Comparison of ENCODE assay signal across 6 cellular contexts in genomic region chr12:113186033-113186365, GRCh38. TPM values are rescaled to one million over a fixed set of nuclear protein-coding genes. Genes with fewer than 3 reads are reported as not detected.
A peak's percentile ranks its signal among the peaks of the same experiment; 100 is the strongest.
DNase-seq lines count a peak whose midpoint lies in the region; ATAC-seq lines count a peak whose summit lies in the region.

No MANE protein-coding gene starts in this region.

- H3K4ac ChIP-seq in trophoblast cell (ENCODE audit: low read depth, low read length): peak overlapping the region; percentile 3

- peaks cover 20% of the 10 kb centered on the region for H3K36me3 Mint-ChIP-seq in activated CD8-positive, alpha-beta memory T cell treated with anti-CD3 and anti-CD28 coated beads, Interleukin-2, amount 10 ng/mL, durations not matched to agents 7 days and 5 days

- CTCF ChIA-PET in activated CD8-positive, alpha-beta memory T cell treated with anti-CD3 and anti-CD28 coated beads, Interleukin-2, amount 10 ng/mL, durations not matched to agents 7 days and 5 days (lab: Charles Lee): interaction anchor here (1.0 to 2.6 kb wide), 7 partner anchors 9 to 239 kb away, joined by 3 to 15 read pairs (median 5); no protein-coding TSS in a partner anchor

- H3K36me3 ChIP-seq in trophoblast cell (ENCODE audit: control insufficient read depth in 1 of 2, insufficient read depth in 2 of 2, low read length in 2 of 2): peaks cover 8 to 13% of the 10 kb centered on the region in 2 experiments

- H3K4me1 Mint-ChIP-seq in activated CD8-positive, alpha-beta memory T cell treated with anti-CD3 and anti-CD28 coated beads, Interleukin-2, amount 10 ng/mL, durations not matched to agents 7 days and 5 days: peaks cover 44% of the 10 kb centered on the region

- H2AK5ac ChIP-seq in trophoblast cell (ENCODE audit: low read length): no peak overlapping the region

- H3K9me3 Mint-ChIP-seq in activated CD8-positive, alpha-beta memory T cell treated with anti-CD3 and anti-CD28 coated beads, Interleukin-2, amount 10 ng/mL, durations not matched to agents 7 days and 5 days (ENCODE audit: low read depth): no peaks in the 10 kb centered on the region

- H3K79me2 ChIP-seq in trophoblast cell (ENCODE audit: control insufficient read depth, insufficient read depth, low read length, poor library complexity): peaks cover 11% of the 10 kb centered on the region

- no peaks in the 10 kb centered on the region for H3K9me3 ChIP-seq in trophoblast cell (ENCODE audit: insufficient read depth, low read depth, low read length)

- peak overlapping the region; percentile 98 for H3K4me3 Mint-ChIP-seq in activated CD8-positive, alpha-beta memory T cell treated with anti-CD3 and anti-CD28 coated beads, Interleukin-2, amount 10 ng/mL, durations not matched to agents 7 days and 5 days

- peak overlapping the region; percentile 81 for H2BK5ac ChIP-seq in trophoblast cell (ENCODE audit: low read depth, low read length, poor library complexity)

- H3K4me1 ChIP-seq in trophoblast cell (ENCODE audit: control insufficient read depth in 1 of 2, insufficient read depth in 2 of 2, low read length in 2 of 2): peaks cover 8 to 10% of the 10 kb centered on the region in 2 experiments

- peak overlapping the region; percentile 94 for H3K4me3 ChIP-seq in trophoblast cell (ENCODE audit: low read depth, low read length)

- H4K8ac ChIP-seq in trophoblast cell (ENCODE audit: low read depth, low read length): peak overlapping the region; percentile 98

- H3K27ac Mint-ChIP-seq in activated CD8-positive, alpha-beta memory T cell treated with anti-CD3 and anti-CD28 coated beads, Interleukin-2, amount 10 ng/mL, durations not matched to agents 7 days and 5 days: peak overlapping the region; percentile 97

- no peak overlapping the region for H4K12ac ChIP-seq in trophoblast cell (ENCODE audit: low read depth, low read length)

- H2BK12ac ChIP-seq in trophoblast cell (ENCODE audit: low read length): no peak overlapping the region

- peak overlapping the region; percentile 90 for H2AFZ ChIP-seq in trophoblast cell (ENCODE audit: insufficient read depth, low read length, poor library complexity)

- H3K14ac ChIP-seq in trophoblast cell (ENCODE audit: low read length): peak overlapping the region; percentile 34

- peak overlapping the region; percentile 74 for H3K9ac ChIP-seq in trophoblast cell (ENCODE audit: low read length)

- no peak for DNase-seq in activated CD8-positive, alpha-beta memory T cell treated with anti-CD3 and anti-CD28 coated beads, Interleukin-2, amount 10 ng/mL, durations not matched to agents 7 days and 5 days
- DNase-seq in activated CD8-positive, alpha-beta memory T cell treated with anti-CD3 and anti-CD28 coated beads, Interleukin-2, amount 50 U/mL, for 4 hours: no peak
- DNase-seq in cerebellar cortex (ENCODE audit: low spot score) (peak; percentile 32), trophoblast cell (no peak)

- no peaks in the 10 kb centered on the region for H3K27me3 ChIP-seq in trophoblast cell (ENCODE audit: insufficient read depth, low read length)

- H4K91ac ChIP-seq in trophoblast cell (ENCODE audit: low read depth, low read length): peak overlapping the region; percentile 90

- H3K27me3 Mint-ChIP-seq in activated CD8-positive, alpha-beta memory T cell treated with anti-CD3 and anti-CD28 coated beads, Interleukin-2, amount 10 ng/mL, durations not matched to agents 7 days and 5 days: no peaks in the 10 kb centered on the region

- H2BK120ac ChIP-seq in trophoblast cell (ENCODE audit: insufficient read depth, low read length, poor library complexity): peak overlapping the region; percentile 90

- H3K4me2 ChIP-seq in trophoblast cell (ENCODE audit: low read length): peak overlapping the region; percentile 70

- no peak for ATAC-seq in activated CD8-positive, alpha-beta memory T cell treated with anti-CD3 and anti-CD28 coated beads, Interleukin-2, amount 10 ng/mL, durations not matched to agents 7 days and 5 days
- no peak for ATAC-seq in GM18517 (IDR thresholded peaks at IDR 0.05; ENCODE audit: unreplicated experiment)
- ATAC-seq in GM18873 (IDR thresholded peaks at IDR 0.05; ENCODE audit: low FRiP score, unreplicated experiment): no peak

- H3K23ac ChIP-seq in trophoblast cell (ENCODE audit: low read length): no peak overlapping the region

- H3K27ac ChIP-seq in trophoblast cell (ENCODE audit: low read depth, low read length): peak overlapping the region; percentile 76

- H3K18ac ChIP-seq in trophoblast cell (ENCODE audit: low read length): peak overlapping the region; percentile 73

- peaks cover 14% of the 10 kb centered on the region for H3K79me1 ChIP-seq in trophoblast cell (ENCODE audit: low read length)

- WGBS in trophoblast cell (ENCODE audit: extremely low coverage, insufficient coverage, insufficient read length): no CpG with 5 or more reads among the region's 11 CpGs

RNA-seq across cellular contexts. Expression of gene RITA1, which starts 0.5 kb away (rescaled TPM):
- 10 to 100 TPM; 23.1 to 29.6 TPM for total RNA-seq in activated CD8-positive, alpha-beta memory T cell treated with anti-CD3 and anti-CD28 coated beads, Interleukin-2, amount 10 ng/mL, durations not matched to agents 7 days and 5 days
- 11.2 and 11.4 TPM in 2 replicates for polyA plus RNA-seq in trophoblast cell (2013)

RNA-seq across cellular contexts. Expression of gene DDX54, which starts 0.7 kb away (rescaled TPM):
- 10 to 100 TPM; 71.5 to 99.0 TPM for total RNA-seq in activated CD8-positive, alpha-beta memory T cell treated with anti-CD3 and anti-CD28 coated beads, Interleukin-2, amount 10 ng/mL, durations not matched to agents 7 days and 5 days
- 42.0 and 42.6 TPM in 2 replicates for polyA plus RNA-seq in trophoblast cell (2013)

RNA-seq across cellular contexts. Expression of gene TPCN1, which starts 35.3 kb away (rescaled TPM):
- total RNA-seq in activated CD8-positive, alpha-beta memory T cell treated with anti-CD3 and anti-CD28 coated beads, Interleukin-2, amount 10 ng/mL, durations not matched to agents 7 days and 5 days: 10 to 100 TPM; 21.4 to 23.3 TPM
- 14.9 and 16.0 TPM in 2 replicates for polyA plus RNA-seq in trophoblast cell (2013)

RNA-seq across cellular contexts. Expression of gene CFAP73, which starts 36.5 kb away (rescaled TPM):
- total RNA-seq in activated CD8-positive, alpha-beta memory T cell treated with anti-CD3 and anti-CD28 coated beads, Interleukin-2, amount 10 ng/mL, durations not matched to agents 7 days and 5 days: not detected
- not detected in 2 replicates for polyA plus RNA-seq in trophoblast cell (2013)

RNA-seq across cellular contexts. Expression of gene RASAL1, which starts 50.4 kb away (rescaled TPM):
- total RNA-seq in activated CD8-positive, alpha-beta memory T cell treated with anti-CD3 and anti-CD28 coated beads, Interleukin-2, amount 10 ng/mL, durations not matched to agents 7 days and 5 days: not detected
- 0.16 and 0.26 TPM in 2 replicates for polyA plus RNA-seq in trophoblast cell (2013)
